ENCODE assay signal across 2 cellular contexts in genomic region chrX:22520128-22520828, GRCh38.
A peak's percentile ranks its signal among the peaks of the same experiment; 100 is the strongest.
TF ChIP-seq lines count a peak whose summit lies in the region.

No MANE protein-coding gene starts in this region.

TF ChIP-seq in HCT116, 20 proteins besides CTCF, POLR2A, EP300 and RAD21:
- no peak for TF ChIP-seq ELF1 (IDR thresholded peaks at IDR 0.05; ENCODE audit: borderline replicate concordance, low read depth)
- TF ChIP-seq EZH2 (IDR thresholded peaks at IDR 0.05): no peak
- no peak for TF ChIP-seq CEBPB (IDR thresholded peaks at IDR 0.05; ENCODE audit: low read depth)
- no peak for TF ChIP-seq SIN3A (IDR thresholded peaks at IDR 0.05; ENCODE audit: low read depth)
- TF ChIP-seq SP1 (IDR thresholded peaks at IDR 0.05; ENCODE audit: low read depth): no peak
- no peak for TF ChIP-seq EGR1 (IDR thresholded peaks at IDR 0.05; ENCODE audit: low read depth)
- no peak for TF ChIP-seq ZNF274 (IDR thresholded peaks at IDR 0.05; ENCODE audit: low read depth, low read length)
- TF ChIP-seq TCF7L2 (IDR thresholded peaks at IDR 0.05; ENCODE audit: borderline replicate concordance, extremely low read depth, insufficient read depth, insufficient read length): no peak
- no peak for TF ChIP-seq SRF (IDR thresholded peaks at IDR 0.05; ENCODE audit: low read depth)
- TF ChIP-seq YY1 (IDR thresholded peaks at IDR 0.05; ENCODE audit: extremely low read depth, insufficient replicate concordance, low read depth, low read length): no peak
- TF ChIP-seq CBX3 (IDR thresholded peaks at IDR 0.05; ENCODE audit: low read depth): no peak
- TF ChIP-seq ZBTB33 (IDR thresholded peaks at IDR 0.05; ENCODE audit: extremely low read depth, insufficient replicate concordance, low read length): no peak
- TF ChIP-seq EZH2phosphoT487 (IDR thresholded peaks at IDR 0.05; ENCODE audit: borderline replicate concordance): no peak
- TF ChIP-seq MAX (IDR thresholded peaks at IDR 0.05): no peak
- no peak for TF ChIP-seq ATF3 (IDR thresholded peaks at IDR 0.05)
- TF ChIP-seq REST (IDR thresholded peaks at IDR 0.05; ENCODE audit: low read depth): no peak
- no peak for TF ChIP-seq ZFX (IDR thresholded peaks at IDR 0.05)
- no peak for TF ChIP-seq JUND (IDR thresholded peaks at IDR 0.05)
- TF ChIP-seq POLR2AphosphoS5 (IDR thresholded peaks at IDR 0.05; ENCODE audit: low read depth, low read length): no peak

TF ChIP-seq in endothelial cell of umbilical vein, 7 proteins besides CTCF, POLR2A, EP300 and RAD21:
- TF ChIP-seq GATA2 (IDR thresholded peaks at IDR 0.05; ENCODE audit: insufficient read depth, insufficient read length, low read depth, low read length) (peak; percentile 56), JUN (IDR thresholded peaks at IDR 0.05; ENCODE audit: borderline replicate concordance, insufficient read depth, insufficient read length, low read depth) (no peak), MYC (IDR thresholded peaks at IDR 0.05; ENCODE audit: low read depth, low read length) (no peak), FOS (IDR thresholded peaks at IDR 0.05; ENCODE audit: borderline replicate concordance, insufficient read depth, low read length) (peak; percentile 57), MAX (IDR thresholded peaks at IDR 0.05; ENCODE audit: insufficient read depth, insufficient read length) (no peak), POLR2AphosphoS5 (IDR thresholded peaks at IDR 0.05; ENCODE audit: insufficient read depth, low read depth, low read length) (no peak), EZH2 (IDR thresholded peaks at IDR 0.05; ENCODE audit: borderline replicate concordance, low read depth, low read length, severe bottlenecking) (no peak)
